In the genomic region with DNA sequence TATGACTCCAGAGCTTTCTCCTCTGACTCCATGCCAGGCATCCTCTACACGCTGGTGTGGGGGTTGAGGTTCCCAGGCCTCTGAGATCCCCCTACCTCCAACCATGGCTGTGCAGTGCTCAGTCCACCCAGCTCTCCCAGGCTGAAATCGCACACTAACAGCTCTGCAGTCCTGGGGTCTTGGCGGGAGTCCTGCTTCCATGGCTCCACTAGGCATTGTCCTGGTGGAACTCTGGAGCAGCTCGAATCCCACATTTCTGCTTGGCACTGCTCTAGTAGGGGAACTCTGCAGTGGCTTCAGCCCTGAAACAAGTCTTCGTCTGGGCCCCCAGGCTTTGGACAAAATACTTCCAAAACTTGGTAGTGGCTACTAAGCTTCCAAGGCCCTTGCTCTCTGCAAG, we compare ENCODE assay signal across 24 cellular contexts. TPM values are rescaled to one million over a fixed set of nuclear protein-coding genes. Genes with fewer than 3 reads are reported as not detected.
DNase-seq lines count a peak whose midpoint lies in the region; ATAC-seq and TF ChIP-seq lines count a peak whose summit lies in the region.
"Had no signal": no experiment of that assay in that cellular context is flagged by ENCODE, and none has a peak within 500 bp of the region (broad histone marks: within the 10 kb centered on the region; RNA-seq: fewer than 3 reads in every experiment).

No MANE protein-coding gene starts in this region.

- H2AK5ac ChIP-seq in neuronal stem cell (ENCODE audit: low read depth, low read length), result peak overlapping the region; percentile 47

- TF ChIP-seq POLR2A in esophagus muscularis mucosa (IDR thresholded peaks at IDR 0.05; ENCODE audit: low read depth) (no peak), vagina (IDR thresholded peaks at IDR 0.05) (no peak)

- H3K36me3 ChIP-seq in esophagus muscularis mucosa, result peaks cover 3 to 73% (median 45%) of the 10 kb centered on the region in 4 donors
- H3K36me3 ChIP-seq in neuronal stem cell (replicated peaks in 1 of 2; ENCODE audit: control insufficient read depth in 2 of 2, insufficient read depth in 2 of 2, low read length in 2 of 2), result peaks cover 2 to 32% of the 10 kb centered on the region in 2 donors
- peaks cover 0 to 19% of the 10 kb centered on the region in 2 donors for H3K36me3 ChIP-seq in vagina
- H3K36me3 ChIP-seq: BE2C had no signal

- no peak for TF ChIP-seq EP300 in esophagus muscularis mucosa (IDR thresholded peaks at IDR 0.05)

- H3K27ac ChIP-seq in esophagus muscularis mucosa (replicated peaks in 1 of 4) (no peak overlapping the region), neuronal stem cell (replicated peaks; ENCODE audit: low read length) (no peak overlapping the region), vagina (no peak overlapping the region)
- H3K27ac ChIP-seq: A549; BLaER1 treated with 17β-estradiol and CSF1 and Interleukin-3, amounts not matched to agents 10 nM and 100 nM had no signal

- H3K4me3 ChIP-seq in esophagus muscularis mucosa, result no peak overlapping the region
- no peak overlapping the region for H3K4me3 ChIP-seq in neuronal stem cell (ENCODE audit: low read length in 2 of 2)
- H3K4me3 ChIP-seq in vagina, result no peak overlapping the region
- H3K4me3 ChIP-seq: A549; BLaER1 treated with 17β-estradiol and CSF1 and Interleukin-3, amounts not matched to agents 10 nM and 100 nM had no signal

- H3K4me2 ChIP-seq in neuronal stem cell (ENCODE audit: insufficient read depth, low read length, poor library complexity, severe bottlenecking), result no peak overlapping the region
- H3K4me2 ChIP-seq: A549; BLaER1 treated with 17β-estradiol and CSF1 and Interleukin-3, amounts not matched to agents 10 nM and 100 nM had no signal

- H2BK15ac ChIP-seq in neuronal stem cell (ENCODE audit: low read length), result no peak overlapping the region

- H4K91ac ChIP-seq in neuronal stem cell (ENCODE audit: low read depth, low read length, poor library complexity), result no peak overlapping the region

- intact Hi-C loops in esophagus muscularis mucosa (cut with DNase I) (no loop called here), vagina (cut with DNase I) (no loop called here), Calu3 (cut with micrococcal nuclease; ENCODE audit: unreplicated experiment) (no loop called here)

- no peak overlapping the region for H3K4ac ChIP-seq in neuronal stem cell (ENCODE audit: low read length)

- no peak overlapping the region for H2AFZ ChIP-seq in neuronal stem cell (ENCODE audit: low read length)

- no peak overlapping the region for H2BK12ac ChIP-seq in neuronal stem cell (ENCODE audit: low read length)

- H3K9ac ChIP-seq in neuronal stem cell (ENCODE audit: low read depth, low read length, poor library complexity), result no peak overlapping the region
- H3K9ac ChIP-seq: BLaER1 treated with 17β-estradiol and CSF1 and Interleukin-3, amounts not matched to agents 10 nM and 100 nM had no signal

- H2BK5ac ChIP-seq in neuronal stem cell (ENCODE audit: low read length), result peak overlapping the region; percentile 1

- H3K27ac Mint-ChIP-seq in Calu3 (ENCODE audit: unreplicated experiment), result no peak overlapping the region
- H3K27ac Mint-ChIP-seq: CD14-positive monocyte; CD4-positive, alpha-beta T cell; CD8-positive, alpha-beta memory T cell had no signal

- no peak overlapping the region for H3K14ac ChIP-seq in neuronal stem cell (ENCODE audit: low read length)

- CTCF ChIA-PET in Calu3 (lab: Charles Lee), result no interaction called here

- H3K79me1 ChIP-seq in neuronal stem cell (ENCODE audit: low read depth, low read length), result no peaks in the 10 kb centered on the region

- no peak for TF ChIP-seq CTCF in esophagus muscularis mucosa (IDR thresholded peaks at IDR 0.05)
- TF ChIP-seq CTCF in vagina (IDR thresholded peaks at IDR 0.05), result no peak
- TF ChIP-seq CTCF in Calu3 (IDR thresholded peaks at IDR 0.05; ENCODE audit: unreplicated experiment), result no peak
- no peak for TF ChIP-seq CTCF in omental fat pad (IDR thresholded peaks at IDR 0.05)

- no peaks in the 10 kb centered on the region for H3K27me3 Mint-ChIP-seq in Calu3 (ENCODE audit: unreplicated experiment)
- H3K27me3 Mint-ChIP-seq: CD4-positive, alpha-beta T cell had no signal

- 98% methylated on average over 4 of the region's 5 CpGs for WGBS in esophagus muscularis mucosa
- no CpG with 5 or more reads among the region's 5 CpGs for WGBS in neuronal stem cell (ENCODE audit: extremely low coverage in 2 of 2, insufficient read length in 2 of 2, insufficient replicate concordance in 1 of 2), 2 donors

- H3K9me3 ChIP-seq in esophagus muscularis mucosa (no peaks in the 10 kb centered on the region), neuronal stem cell (replicated peaks in 1 of 2; ENCODE audit: control insufficient read depth in 2 of 2, insufficient read depth in 1 of 2, low read depth in 1 of 2, low read length in 2 of 2) (no peaks in the 10 kb centered on the region), vagina (no peaks in the 10 kb centered on the region)
- H3K9me3 ChIP-seq: A549; BE2C; BLaER1 treated with 17β-estradiol and CSF1 and Interleukin-3, amounts not matched to agents 10 nM and 100 nM had no signal

- no peak overlapping the region for H3K23ac ChIP-seq in neuronal stem cell (ENCODE audit: low read depth, low read length, poor library complexity)

- DNase-seq in activated CD8-positive, alpha-beta memory T cell treated with anti-CD3 and anti-CD28 coated beads, Interleukin-2, amount 50 U/mL, for 48 hours, result peak; percentile 30
- no peak for DNase-seq in activated CD8-positive, alpha-beta memory T cell treated with anti-CD3 and anti-CD28 coated beads, Interleukin-2, amount 50 U/mL, for 4 hours
- peak; percentile 86 for DNase-seq in esophagus muscularis mucosa (ENCODE audit: extremely low spot score)
- DNase-seq in neuronal stem cell (ENCODE audit: low spot score), result no peak
- peak; percentile 42 to 82 for DNase-seq in vagina (ENCODE audit: extremely low spot score in 2 of 2)
- DNase-seq in nucleus accumbens (lab: John Stamatoyannopoulos, UW), result no peak
- DNase-seq in Calu3, result no peak
- DNase-seq in omental fat pad (ENCODE audit: low spot score), result no peak
- DNase-seq: 8988T; ACHN; AML-193; BE2C; CD4-positive, alpha-beta T cell; CD8-positive, alpha-beta memory T cell; DMS53; DMS79 treated with DMSO at 0.1 percent for 48 hours; GF-D8; GOT3; H7 had no signal

- H3K4me1 ChIP-seq in esophagus muscularis mucosa (peaks cover 0 to 4% (median 0%) of the 10 kb centered on the region in 4 donors), neuronal stem cell (ENCODE audit: control insufficient read depth in 2 of 2, insufficient read depth in 1 of 2, low read depth in 1 of 2, low read length in 2 of 2) (peaks cover under 1 to 7% of the 10 kb centered on the region in 2 donors), vagina (no peaks in the 10 kb centered on the region)
- H3K4me1 ChIP-seq: A549; BE2C; BLaER1 treated with 17β-estradiol and CSF1 and Interleukin-3, amounts not matched to agents 10 nM and 100 nM had no signal

- H3K18ac ChIP-seq in neuronal stem cell (ENCODE audit: low read length), result peak overlapping the region; percentile 15

- no peak overlapping the region for H3K4me3 Mint-ChIP-seq in Calu3 (ENCODE audit: low read depth, unreplicated experiment)
- H3K4me3 Mint-ChIP-seq: CD14-positive monocyte; CD4-positive, alpha-beta T cell; CD8-positive, alpha-beta memory T cell had no signal

- H3K36me3 Mint-ChIP-seq in Calu3 (ENCODE audit: insufficient read depth, unreplicated experiment), result no peaks in the 10 kb centered on the region

- H3K4me1 Mint-ChIP-seq in Calu3 (ENCODE audit: low read depth, unreplicated experiment), result no peaks in the 10 kb centered on the region
- H3K4me1 Mint-ChIP-seq: CD14-positive monocyte; CD8-positive, alpha-beta memory T cell had no signal

- no peak overlapping the region for H2BK120ac ChIP-seq in neuronal stem cell (ENCODE audit: low read depth, low read length)

- no peaks in the 10 kb centered on the region for H3K27me3 ChIP-seq in esophagus muscularis mucosa
- H3K27me3 ChIP-seq in neuronal stem cell (ENCODE audit: control insufficient read depth in 3 of 3, insufficient read depth in 3 of 3, low read depth in 1 of 3, low read length in 3 of 3), result no peaks in the 10 kb centered on the region
- no peaks in the 10 kb centered on the region for H3K27me3 ChIP-seq in vagina
- H3K27me3 ChIP-seq: BE2C; BLaER1 treated with 17β-estradiol and CSF1 and Interleukin-3, amounts not matched to agents 10 nM and 100 nM had no signal

- no TSS peak for BruUV-seq in Calu3 (replicated peaks; lab: Mats Ljungman, UMichigan)

- no peaks in the 10 kb centered on the region for H3K9me3 Mint-ChIP-seq in Calu3 (ENCODE audit: low read depth, unreplicated experiment)
- H3K9me3 Mint-ChIP-seq: CD4-positive, alpha-beta T cell; CD8-positive, alpha-beta memory T cell had no signal

- H4K8ac ChIP-seq in neuronal stem cell (ENCODE audit: low read depth, low read length), result no peak overlapping the region

- ATAC-seq in omental fat pad (ENCODE audit: low FRiP score), result no peak
- ATAC-seq: A549, HCT116 had no signal

RNA-seq across cellular contexts. Expression of a gene that starts 50.7 kb away (rescaled TPM):
- under 1 TPM in 1 of 4 donors, not detected in 3; 0.52 TPM for total RNA-seq in esophagus muscularis mucosa
- polyA plus RNA-seq in neuronal stem cell (2013, experiment 1 of 2), result 0.04 TPM
- not detected for polyA plus RNA-seq in neuronal stem cell (2013, experiment 2 of 2)
- total RNA-seq in vagina, result not detected
- 0.76 and 0.92 TPM in 2 replicates for total RNA-seq in Calu3 (2022)
- under 1 TPM in 1 of 4 donors, not detected in 3; 0.56 TPM for total RNA-seq in omental fat pad
- total RNA-seq: CD8-positive, alpha-beta memory T cell; G401; H7 had no signal
- polyA plus RNA-seq: A549; CD14-positive monocyte; CD8-positive, alpha-beta memory T cell had no signal

Comparison
In these comparisons a context has a peak if more than half of its experiments do, and no peak if none do; other contexts are left out.
1. DNase-seq: peak in activated CD8-positive, alpha-beta memory T cell treated with anti-CD3 and anti-CD28 coated beads, Interleukin-2, amount 50 U/mL, for 48 hours (single experiment), esophagus muscularis mucosa (single experiment) and vagina (2 of 2); none in activated CD8-positive, alpha-beta memory T cell treated with anti-CD3 and anti-CD28 coated beads, Interleukin-2, amount 50 U/mL, for 4 hours (single experiment), neuronal stem cell (single experiment), nucleus accumbens (0 of 56), Calu3 (single experiment) and omental fat pad (single experiment).